ENCODE assay signal across 28 cellular contexts in genomic region chrX:133177202-133177601, GRCh38.
"Had no signal": no experiment of that assay in that cellular context is flagged by ENCODE, and none has a peak within 500 bp of the region (broad histone marks: within the 10 kb centered on the region; RNA-seq: fewer than 3 reads in every experiment).

No MANE protein-coding gene starts in this region.

- H3K27ac ChIP-seq: brain microvascular endothelial cell, esophagus muscularis mucosa, foreskin keratinocyte, gastrocnemius medialis, heart left ventricle had no signal

- H3K27me3 ChIP-seq: brain microvascular endothelial cell, foreskin keratinocyte, gastrocnemius medialis had no signal

- H3K4me3 ChIP-seq: esophagus muscularis mucosa, gastrocnemius medialis, heart left ventricle had no signal

- H3K36me3 ChIP-seq: brain microvascular endothelial cell, esophagus muscularis mucosa, gastrocnemius medialis, heart left ventricle had no signal

- H3K4me1 ChIP-seq: foreskin keratinocyte, gastrocnemius medialis, heart left ventricle had no signal

- DNase-seq: activated CD4-positive, alpha-beta memory T cell treated with anti-CD3 and anti-CD28 coated beads, Interleukin-2, amount 10 ng/mL, durations not matched to agents 7 days and 5 days; activated CD4-positive, alpha-beta T cell treated with anti-CD3 and anti-CD28 coated beads for 1 hour; activated CD4-positive, alpha-beta T cell treated with anti-CD3 and anti-CD28 coated beads for 4 hours; activated CD4-positive, alpha-beta T cell treated with anti-CD3 and anti-CD28 coated beads, Interleukin-2, amount 10 ng/mL, durations not matched to agents 7 days and 5 days; activated CD4-positive, alpha-beta T cell treated with anti-CD3 and anti-CD28 coated beads, Interleukin-2, amount 50 U/mL, for 4 hours; activated CD4-positive, CD25-positive, alpha-beta regulatory T cell; activated CD8-positive, alpha-beta memory T cell treated with anti-CD3 and anti-CD28 coated beads, Interleukin-2, amount 50 U/mL, for 48 hours; activated gamma-delta T cell; activated naive CD4-positive, alpha-beta T cell; activated naive CD4-positive, alpha-beta T cell treated with anti-CD3 and anti-CD28 coated beads, Interleukin-2, amount 10 ng/mL, durations not matched to agents 7 days and 5 days; activated naive CD8-positive, alpha-beta T cell treated with anti-CD3 and anti-CD28 coated beads, Interleukin-2, amount 10 ng/mL, durations not matched to agents 7 days and 5 days; activated T-cell treated with anti-CD3 and anti-CD28 coated beads for 4 hours; activated T-cell treated with anti-CD3 and anti-CD28 coated beads, Interleukin-2, amount 50 U/mL, for 24 hours; activated T-cell treated with anti-CD3 and anti-CD28 coated beads, Interleukin-2, amount 50 U/mL, for 72 hours; anterior cingulate cortex; brain microvascular endothelial cell; cortex of kidney; dermis blood vessel endothelial cell; effector CD4-positive, alpha-beta T cell; effector memory CD8-positive, alpha-beta T cell; foreskin keratinocyte; gastrocnemius medialis; glutamatergic neuron; heart left ventricle; hypothalamus; T1000 had no signal

- ATAC-seq: activated naive CD4-positive, alpha-beta T cell treated with anti-CD3 and anti-CD28 coated beads, Interleukin-2, amount 50 U/mL, for 72 hours; activated T-cell treated with anti-CD3 and anti-CD28 coated beads, Interleukin-2, amount 50 U/mL, for 72 hours; effector memory CD8-positive, alpha-beta T cell; foreskin keratinocyte; gastrocnemius medialis; heart left ventricle had no signal

- H3K9me3 ChIP-seq: esophagus muscularis mucosa, gastrocnemius medialis, heart left ventricle had no signal
